Comparison of ENCODE assay signal across 11 cellular contexts in the genomic region with DNA sequence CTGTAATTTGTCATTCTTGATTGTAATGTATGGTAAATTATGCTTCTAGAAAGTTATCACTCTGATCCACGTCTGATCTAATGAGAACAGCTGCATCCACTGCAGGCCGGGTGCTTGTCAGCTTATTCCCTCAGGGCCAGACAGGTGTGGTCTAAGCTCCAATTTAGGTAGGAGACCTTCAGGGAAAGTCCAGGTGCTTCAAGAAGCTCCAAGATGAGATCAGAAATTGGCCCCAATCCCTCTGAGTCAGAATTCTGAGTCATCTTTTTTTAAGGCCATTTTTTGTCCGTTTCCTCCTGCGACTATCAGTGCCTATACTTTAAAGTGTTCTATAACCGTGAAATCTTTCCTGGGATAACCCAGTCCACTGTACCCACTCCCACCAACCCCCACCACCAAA.
DNase-seq lines count a peak whose midpoint lies in the region; ATAC-seq and TF ChIP-seq lines count a peak whose summit lies in the region.
"Had no signal": no experiment of that assay in that cellular context is flagged by ENCODE, and none has a peak within 500 bp of the region (broad histone marks: within the 10 kb centered on the region; RNA-seq: fewer than 3 reads in every experiment).

No MANE protein-coding gene starts in this region.

- H3K9me3 ChIP-seq in colonic mucosa = no peaks in the 10 kb centered on the region
- H3K9me3 ChIP-seq: BLaER1 treated with 17β-estradiol and CSF1 and Interleukin-3, amounts not matched to agents 10 nM and 100 nM had no signal

- peak; percentile 32 for DNase-seq in COLO829 (ENCODE audit: low spot score)
- DNase-seq in NCI-H69 (lab: John Stamatoyannopoulos, UW) = peak; percentile 79
- peak; percentile 27 for DNase-seq in colonic mucosa
- peak; percentile 73 for DNase-seq in myocyte (ENCODE audit: low read depth)
- no peak for DNase-seq in activated CD4-positive, alpha-beta T cell treated with anti-CD3 and anti-CD28 coated beads for 1 hour
- no peak for DNase-seq in activated CD4-positive, CD25-positive, alpha-beta regulatory T cell (lab: John Stamatoyannopoulos, UW)
- DNase-seq in iPS-NIHi7 (ENCODE audit: extremely low spot score) = no peak
- DNase-seq: amygdala, glutamatergic neuron had no signal

- H3K4me1 ChIP-seq in colonic mucosa = no peaks in the 10 kb centered on the region
- H3K4me1 ChIP-seq: BLaER1 treated with 17β-estradiol and CSF1 and Interleukin-3, amounts not matched to agents 10 nM and 100 nM had no signal

- H3K9ac ChIP-seq in colonic mucosa (ENCODE audit: low read depth in 2 of 2, low read length in 2 of 2) = no peak overlapping the region
- H3K9ac ChIP-seq: BLaER1 treated with 17β-estradiol and CSF1 and Interleukin-3, amounts not matched to agents 10 nM and 100 nM had no signal

- no peak for ATAC-seq in GM19324 (IDR thresholded peaks at IDR 0.05; ENCODE audit: low FRiP score, unreplicated experiment)

- H3K36me3 ChIP-seq in colonic mucosa = no peaks in the 10 kb centered on the region
- H3K36me3 ChIP-seq: BLaER1 treated with 17β-estradiol and CSF1 and Interleukin-3, amounts not matched to agents 10 nM and 100 nM had no signal

- intact Hi-C loops in colonic mucosa (cut with DNase I) = loop anchor here (10.0 kb wide), 2 partner anchors 86 to 246 kb away; no protein-coding TSS in a partner anchor

- H3K27ac ChIP-seq in colonic mucosa = no peak overlapping the region
- H3K27ac ChIP-seq: BLaER1 treated with 17β-estradiol and CSF1 and Interleukin-3, amounts not matched to agents 10 nM and 100 nM had no signal

- TF ChIP-seq CTCF in colonic mucosa (IDR thresholded peaks at IDR 0.05) = no peak

- no peak overlapping the region for H3K4me3 ChIP-seq in colonic mucosa
- H3K4me3 ChIP-seq: BLaER1 treated with 17β-estradiol and CSF1 and Interleukin-3, amounts not matched to agents 10 nM and 100 nM had no signal

- no peaks in the 10 kb centered on the region for H3K27me3 ChIP-seq in colonic mucosa
- H3K27me3 ChIP-seq: BLaER1 treated with 17β-estradiol and CSF1 and Interleukin-3, amounts not matched to agents 10 nM and 100 nM had no signal

Comparison
In these comparisons a context has a peak if more than half of its experiments do, and no peak if none do; other contexts are left out.
1. DNase-seq: peak in COLO829 (single experiment), NCI-H69 (single experiment), colonic mucosa (single experiment) and myocyte (single experiment); none in activated CD4-positive, alpha-beta T cell treated with anti-CD3 and anti-CD28 coated beads for 1 hour (single experiment), activated CD4-positive, CD25-positive, alpha-beta regulatory T cell (0 of 4) and iPS-NIHi7 (single experiment).